8 cellular contexts compared by ENCODE assay signal in genomic region chr1:58699011-58699762, GRCh38. TPM values are rescaled to one million over a fixed set of nuclear protein-coding genes. Genes with fewer than 3 reads are reported as not detected.
DNase-seq lines count a peak whose midpoint lies in the region; ATAC-seq and TF ChIP-seq lines count a peak whose summit lies in the region.

No MANE protein-coding gene starts in this region.

- TF ChIP-seq CTCF in GM06990 (IDR thresholded peaks at IDR 0.05; ENCODE audit: insufficient read depth, low read length, poor library complexity, severe bottlenecking) (no peak), OCI-LY1 (IDR thresholded peaks at IDR 0.05; ENCODE audit: low read length) (no peak)

- H3K27ac Mint-ChIP-seq in effector memory CD8-positive, alpha-beta T cell, result peak overlapping the region; percentile 97 to 99

- H3K4me1 Mint-ChIP-seq in effector memory CD8-positive, alpha-beta T cell (ENCODE audit: low read depth in 2 of 2), result peaks cover 9 to 17% of the 10 kb centered on the region in 2 donors

- H3K36me3 Mint-ChIP-seq in effector memory CD8-positive, alpha-beta T cell (ENCODE audit: insufficient read depth), result peaks cover 15% of the 10 kb centered on the region

- H3K36me3 ChIP-seq in GM06990 (ENCODE audit: control insufficient read depth, insufficient read depth, low read length) (no peaks in the 10 kb centered on the region), OCI-LY1 (ENCODE audit: insufficient read depth, low read length) (peaks cover 26% of the 10 kb centered on the region), muscle layer of colon (ENCODE audit: insufficient read depth, low read length) (peaks cover 1% of the 10 kb centered on the region)

- no peaks in the 10 kb centered on the region for H3K9me3 Mint-ChIP-seq in effector memory CD8-positive, alpha-beta T cell

- H3K27ac ChIP-seq in OCI-LY1 (ENCODE audit: low read depth, low read length, poor library complexity, severe bottlenecking), result peak overlapping the region; percentile 53
- peak overlapping the region; percentile 85 for H3K27ac ChIP-seq in muscle layer of colon (ENCODE audit: low read depth, low read length)

- H3K9me2 ChIP-seq in OCI-LY1 (ENCODE audit: low read depth, low read length), result no peaks in the 10 kb centered on the region

- no peaks in the 10 kb centered on the region for H3K27me3 ChIP-seq in GM06990 (replicated peaks; ENCODE audit: control insufficient read depth, insufficient read depth, low read length)
- H3K27me3 ChIP-seq in OCI-LY1 (ENCODE audit: insufficient read depth, low read length), result no peaks in the 10 kb centered on the region
- no peaks in the 10 kb centered on the region for H3K27me3 ChIP-seq in muscle layer of colon (ENCODE audit: control insufficient read depth in 1 of 2, insufficient read depth in 2 of 2, low read length in 2 of 2)

- H3F3A ChIP-seq in OCI-LY1 (ENCODE audit: insufficient read depth, low read length), result no peaks in the 10 kb centered on the region

- peak overlapping the region; percentile 94 to 97 for H3K4me3 Mint-ChIP-seq in effector memory CD8-positive, alpha-beta T cell

- peaks cover 11% of the 10 kb centered on the region for H3K4me1 ChIP-seq in OCI-LY1 (ENCODE audit: insufficient read depth, low read length, severe bottlenecking)
- H3K4me1 ChIP-seq in muscle layer of colon (ENCODE audit: insufficient read depth, low read length), result peaks cover 17% of the 10 kb centered on the region

- H3K4me2 ChIP-seq in OCI-LY1 (ENCODE audit: low read length), result peak overlapping the region; percentile 97

- DNase-seq in GM06990 (ENCODE audit: extremely low read depth, insufficient read length), result no peak
- DNase-seq in effector memory CD8-positive, alpha-beta T cell, result no peak
- DNase-seq in cerebellum (ENCODE audit: low spot score), result no peak
- no peak for DNase-seq in NK-92 (lab: John Stamatoyannopoulos, UW; ENCODE audit: unreplicated experiment)
- DNase-seq in UCSD-AML1 (lab: John Stamatoyannopoulos, UW; ENCODE audit: unreplicated experiment), result no peak

- H3K4me3 ChIP-seq in GM06990 (replicated peaks; ENCODE audit: low read depth, low read length) (peak overlapping the region; percentile 83), OCI-LY1 (ENCODE audit: low read depth, low read length, poor library complexity, severe bottlenecking) (peak overlapping the region; percentile 99), muscle layer of colon (ENCODE audit: low read depth in 1 of 2, low read length in 2 of 2) (peak overlapping the region; percentile 99 to 100)

- H3K79me2 ChIP-seq in OCI-LY1 (ENCODE audit: insufficient read depth, low read length), result peaks cover 43% of the 10 kb centered on the region

- peak; percentile 6 for ATAC-seq in GM21786 (IDR thresholded peaks at IDR 0.05; ENCODE audit: unreplicated experiment)
- ATAC-seq in effector memory CD8-positive, alpha-beta T cell (replicated peaks), result no peak

- H3K9me3 ChIP-seq in OCI-LY1 (ENCODE audit: low read length) (no peaks in the 10 kb centered on the region), muscle layer of colon (ENCODE audit: low read length) (no peaks in the 10 kb centered on the region)

- peaks cover 2% of the 10 kb centered on the region; the same call in 1 of the 2 replicates for H4K20me1 ChIP-seq in OCI-LY1 (ENCODE audit: insufficient read depth, low read length)

- H3K9ac ChIP-seq in OCI-LY1 (ENCODE audit: low read length) (peak overlapping the region; percentile 99), muscle layer of colon (ENCODE audit: low read length) (peak overlapping the region; percentile 96)

- 0 out of 2 replicates have a peak overlapping the region, but pooled peaks have one; percentile 67 for H2AFZ ChIP-seq in OCI-LY1 (ENCODE audit: low read length)

- H3K27me3 Mint-ChIP-seq in effector memory CD8-positive, alpha-beta T cell, result no peaks in the 10 kb centered on the region

RNA-seq across cellular contexts. Expression of gene MYSM1, which starts 0.7 kb away (rescaled TPM):
- total RNA-seq in cerebellum, result 35.3 TPM
